Comparison of ENCODE assay signal across 15 cellular contexts in genomic region chr15:95840004-95840403, GRCh38.
DNase-seq lines count a peak whose midpoint lies in the region; ATAC-seq and TF ChIP-seq lines count a peak whose summit lies in the region.
"Had no signal": no experiment of that assay in that cellular context is flagged by ENCODE, and none has a peak within 500 bp of the region (broad histone marks: within the 10 kb centered on the region; RNA-seq: fewer than 3 reads in every experiment).

No MANE protein-coding gene starts in this region.

- H3K4me2 ChIP-seq in MM.1S (ENCODE audit: low read depth, low read length) (peak overlapping the region; percentile 62; the same call in 1 of the 2 replicates), parathyroid adenoma (ENCODE audit: low read length) (no peak overlapping the region)

- peaks cover 33% of the 10 kb centered on the region for H3K4me1 ChIP-seq in CD4-positive, CD25-positive, alpha-beta regulatory T cell (ENCODE audit: control insufficient read depth, insufficient read depth, low read length, poor library complexity, severe bottlenecking)
- H3K4me1 ChIP-seq in MM.1S (ENCODE audit: low read length) (peaks cover 41% of the 10 kb centered on the region), parathyroid adenoma (no peaks in the 10 kb centered on the region)
- H3K4me1 ChIP-seq: prostate gland had no signal

- peak overlapping the region; percentile 14; the same call in 1 of the 2 replicates for H3K9ac ChIP-seq in MM.1S (ENCODE audit: low read length)
- H3K9ac ChIP-seq in parathyroid adenoma, result no peak overlapping the region

- no peaks in the 10 kb centered on the region for H3K79me2 ChIP-seq in MM.1S (ENCODE audit: low read length)
- H3K79me2 ChIP-seq in parathyroid adenoma, result no peaks in the 10 kb centered on the region

- DNase-seq in CD4-positive, CD25-positive, alpha-beta regulatory T cell, result peak in 1 of 3 donors; percentile 4
- no peak for DNase-seq in MM.1S
- DNase-seq in fibroblast of villous mesenchyme (ENCODE audit: low read depth), result peak; percentile 96
- DNase-seq in hypothalamus (lab: John Stamatoyannopoulos, UW), result no peak
- no peak for DNase-seq in stimulated activated CD4-positive, alpha-beta T cell treated with anti-CD3 and anti-CD28 coated beads, Interleukin-2, amount 100 ng/mL, for 24 hours
- no peak for DNase-seq in NCI-H1105 treated with DMSO at 0.1 percent for 48 hours (lab: John Stamatoyannopoulos, UW)
- DNase-seq: activated CD4-positive, alpha-beta T cell treated with anti-CD3 and anti-CD28 coated beads, Interleukin-2, amount 50 U/mL, for 48 hours; NCI-H2029 treated with DMSO at 0.1 percent for 48 hours; RPMI8226; stimulated activated CD8-positive, alpha-beta memory T cell treated with anti-CD3 and anti-CD28 coated beads, Interleukin-4, amount 100 ng/mL, for 48 hours had no signal

- H3K27ac ChIP-seq in CD4-positive, CD25-positive, alpha-beta regulatory T cell (ENCODE audit: insufficient read depth, low read length, poor library complexity, severe bottlenecking), result peak overlapping the region; percentile 82
- peak overlapping the region; percentile 91 for H3K27ac ChIP-seq in MM.1S (ENCODE audit: low read length)
- peak overlapping the region; percentile 49 for H3K27ac ChIP-seq in parathyroid adenoma
- H3K27ac ChIP-seq: prostate gland had no signal

- ATAC-seq in CD4-positive, CD25-positive, alpha-beta regulatory T cell (ENCODE audit: low read depth in 2 of 2), result no peak
- ATAC-seq in HG03432 (IDR thresholded peaks at IDR 0.05; ENCODE audit: unreplicated experiment), result no peak

- H3K27me3 ChIP-seq in CD4-positive, CD25-positive, alpha-beta regulatory T cell (ENCODE audit: control insufficient read depth, insufficient read depth, low read length), result no peaks in the 10 kb centered on the region
- no peaks in the 10 kb centered on the region for H3K27me3 ChIP-seq in MM.1S (replicated peaks; ENCODE audit: insufficient read depth, low read length)
- no peaks in the 10 kb centered on the region for H3K27me3 ChIP-seq in parathyroid adenoma (ENCODE audit: control insufficient read depth, insufficient read depth, low read length)

- no peaks in the 10 kb centered on the region for H3K36me3 ChIP-seq in CD4-positive, CD25-positive, alpha-beta regulatory T cell (ENCODE audit: control insufficient read depth, insufficient read depth, low read length)
- H3K36me3 ChIP-seq in MM.1S (replicated peaks; ENCODE audit: insufficient read depth, low read length) (no peaks in the 10 kb centered on the region), parathyroid adenoma (ENCODE audit: control insufficient read depth, insufficient read depth, low read length) (no peaks in the 10 kb centered on the region)
- H3K36me3 ChIP-seq: HAP-1, prostate gland had no signal

- peak overlapping the region; percentile 71 for H3K4me3 ChIP-seq in CD4-positive, CD25-positive, alpha-beta regulatory T cell (ENCODE audit: low read depth, low read length)
- H3K4me3 ChIP-seq in MM.1S (ENCODE audit: low read length) (no peak overlapping the region), fibroblast of villous mesenchyme (ENCODE audit: low read depth, low read length) (no peak overlapping the region), parathyroid adenoma (ENCODE audit: low read depth, low read length) (no peak overlapping the region)
- H3K4me3 ChIP-seq: HAP-1, prostate gland had no signal

- no peaks in the 10 kb centered on the region for H3K27me3 Mint-ChIP-seq in CD4-positive, CD25-positive, alpha-beta regulatory T cell
- H3K27me3 Mint-ChIP-seq: dendritic cell treated with granulocyte-macrophage colony-stimulating factor and Interleukin-4, amounts not matched to agents 40 ng/mL and 50 ng/mL, for 4 days had no signal

- H3F3A ChIP-seq in MM.1S (ENCODE audit: insufficient read depth, low read length), result peaks cover 11% of the 10 kb centered on the region

- no peaks in the 10 kb centered on the region for H3K9me2 ChIP-seq in MM.1S (replicated peaks; ENCODE audit: insufficient read depth, low read length)

- H2AFZ ChIP-seq in MM.1S (ENCODE audit: low read length) (peak overlapping the region; percentile 24), parathyroid adenoma (no peak overlapping the region)

- no peaks in the 10 kb centered on the region for H3K36me3 Mint-ChIP-seq in CD4-positive, CD25-positive, alpha-beta regulatory T cell

- H3K4me1 Mint-ChIP-seq in CD4-positive, CD25-positive, alpha-beta regulatory T cell, result peaks cover 22 to 45% (median 34%) of the 10 kb centered on the region in 4 donors

- peak overlapping the region in 3 of 4 donors; percentile 33 to 72 (median 63) for H3K4me3 Mint-ChIP-seq in CD4-positive, CD25-positive, alpha-beta regulatory T cell
- H3K4me3 Mint-ChIP-seq: dendritic cell treated with granulocyte-macrophage colony-stimulating factor and Interleukin-4, amounts not matched to agents 40 ng/mL and 50 ng/mL, for 4 days had no signal

- H4K20me1 ChIP-seq in MM.1S (ENCODE audit: insufficient read depth, low read length), result no peaks in the 10 kb centered on the region

- no peak for TF ChIP-seq CTCF in MM.1S (IDR thresholded peaks at IDR 0.05; ENCODE audit: low read length)
- no peak for TF ChIP-seq CTCF in fibroblast of villous mesenchyme (IDR thresholded peaks at IDR 0.05; ENCODE audit: insufficient read depth, low read depth, low read length)
- TF ChIP-seq CTCF in parathyroid adenoma (IDR thresholded peaks at IDR 0.05), result no peak

- H3K9me3 Mint-ChIP-seq in CD4-positive, CD25-positive, alpha-beta regulatory T cell, result peaks cover 0 to 2% (median 0%) of the 10 kb centered on the region in 7 donors
- H3K9me3 Mint-ChIP-seq: dendritic cell treated with granulocyte-macrophage colony-stimulating factor and Interleukin-4, amounts not matched to agents 40 ng/mL and 50 ng/mL, for 4 days had no signal

- H3K9me3 ChIP-seq in CD4-positive, CD25-positive, alpha-beta regulatory T cell (ENCODE audit: control insufficient read depth in 2 of 2, low read length in 2 of 2), result no peaks in the 10 kb centered on the region
- H3K9me3 ChIP-seq in MM.1S (replicated peaks; ENCODE audit: insufficient read depth, low read length) (no peaks in the 10 kb centered on the region), parathyroid adenoma (ENCODE audit: control insufficient read depth, low read length) (no peaks in the 10 kb centered on the region)
- H3K9me3 ChIP-seq: HAP-1, prostate gland had no signal

- peak overlapping the region; percentile 48 to 99 (median 90) for H3K27ac Mint-ChIP-seq in CD4-positive, CD25-positive, alpha-beta regulatory T cell
- H3K27ac Mint-ChIP-seq: dendritic cell treated with granulocyte-macrophage colony-stimulating factor and Interleukin-4, amounts not matched to agents 40 ng/mL and 50 ng/mL, for 4 days had no signal
